In the genomic region with DNA sequence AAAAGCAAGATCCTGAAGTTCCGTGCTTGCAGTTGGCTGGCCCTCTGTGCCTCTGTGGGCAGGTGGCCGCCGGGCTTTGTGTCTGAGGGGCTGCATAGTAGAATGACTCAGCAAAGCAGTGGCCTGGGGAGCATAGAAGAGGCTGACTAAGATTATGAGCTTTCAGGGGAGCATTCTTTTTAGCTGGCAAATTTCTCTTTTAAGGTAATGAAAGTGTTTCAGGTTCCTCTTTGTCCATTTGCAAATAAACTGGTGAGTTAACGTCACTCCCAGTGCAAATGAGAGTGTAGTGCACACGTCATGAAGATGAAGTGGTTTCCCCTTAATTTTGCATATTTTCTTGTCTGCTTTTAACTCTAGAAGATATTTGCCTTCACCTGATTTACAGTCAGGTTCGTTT, we compare ENCODE assay signal across 8 cellular contexts.
DNase-seq lines count a peak whose midpoint lies in the region; ATAC-seq and TF ChIP-seq lines count a peak whose summit lies in the region.

No MANE protein-coding gene starts in this region.

- intact Hi-C loops in activated B cell treated with CpG ODN at 0.5 μM for 24 hours (cut with micrococcal nuclease) = loop anchor here (1.0 to 5.0 kb wide), 6 partner anchors 10 to 542 kb away; partner anchors contain the start of genes BCL2L11 and BUB1

- peaks cover 2% of the 10 kb centered on the region for H3K36me3 Mint-ChIP-seq in activated B cell treated with CpG ODN at 0.5 μM for 24 hours (ENCODE audit: low read depth)
- H3K36me3 Mint-ChIP-seq in endothelial cell (ENCODE audit: low read depth, unreplicated experiment) = peaks cover 14% of the 10 kb centered on the region

- peaks cover 50% of the 10 kb centered on the region for H3K4me1 Mint-ChIP-seq in activated B cell treated with CpG ODN at 0.5 μM for 24 hours
- no peaks in the 10 kb centered on the region for H3K4me1 Mint-ChIP-seq in endothelial cell (ENCODE audit: unreplicated experiment)

- TF ChIP-seq CTCF in GM20000 (IDR thresholded peaks at IDR 0.05; ENCODE audit: extremely low read depth, missing control alignments) (no peak), activated B cell treated with CpG ODN at 0.5 μM for 24 hours (IDR thresholded peaks at IDR 0.05) (no peak), endothelial cell (IDR thresholded peaks at IDR 0.05; ENCODE audit: unreplicated experiment) (no peak)

- peak; percentile 77 for ATAC-seq in HG03196 (IDR thresholded peaks at IDR 0.05; ENCODE audit: unreplicated experiment)
- peak; percentile 70 for ATAC-seq in activated B cell treated with CpG ODN at 0.5 μM for 24 hours (ENCODE audit: low read depth)

- peaks cover 10% of the 10 kb centered on the region for H3K9me3 Mint-ChIP-seq in activated B cell treated with CpG ODN at 0.5 μM for 24 hours
- peaks cover 11% of the 10 kb centered on the region for H3K9me3 Mint-ChIP-seq in endothelial cell (ENCODE audit: unreplicated experiment)

- CTCF ChIA-PET in activated B cell treated with CpG ODN at 0.5 μM for 24 hours (lab: Charles Lee) = interaction anchor here (1.0 to 3.2 kb wide), 5 partner anchors 11 to 99 kb away, joined by 3 to 16 read pairs (median 4); partner anchors contain the start of gene BCL2L11

- POLR2A ChIA-PET in activated B cell treated with CpG ODN at 0.5 μM for 24 hours (lab: Charles Lee) = interaction anchor here (0.5 to 8.2 kb wide), 16 partner anchors 11 to 209 kb away, joined by 3 to 100 read pairs (median 4); partner anchors contain the start of gene BCL2L11

- H3K4me3 Mint-ChIP-seq in activated B cell treated with CpG ODN at 0.5 μM for 24 hours = peak overlapping the region; percentile 52
- no peak overlapping the region for H3K4me3 Mint-ChIP-seq in endothelial cell (ENCODE audit: unreplicated experiment)

- H3K27me3 Mint-ChIP-seq in activated B cell treated with CpG ODN at 0.5 μM for 24 hours (no peaks in the 10 kb centered on the region), endothelial cell (ENCODE audit: unreplicated experiment) (peaks cover 4% of the 10 kb centered on the region)

- peak; percentile 15 for DNase-seq in ELR (ENCODE audit: low read depth)
- DNase-seq in GM20000 (ENCODE audit: low spot score) = peak; percentile 47
- DNase-seq in activated B cell treated with CpG ODN at 0.5 μM for 24 hours = peak; percentile 41
- DNase-seq in endothelial cell (ENCODE audit: low spot score) = no peak
- no peak for DNase-seq in NCI-H2107 treated with DMSO at 0.1 percent for 48 hours (lab: John Stamatoyannopoulos, UW; ENCODE audit: unreplicated experiment)
- DNase-seq in GOT3 (lab: John Stamatoyannopoulos, UW) = no peak
- no peak for DNase-seq in DMS79 (lab: John Stamatoyannopoulos, UW)

- H3K27ac Mint-ChIP-seq in activated B cell treated with CpG ODN at 0.5 μM for 24 hours (peak overlapping the region; percentile 95), endothelial cell (ENCODE audit: unreplicated experiment) (no peak overlapping the region)

Comparison
In these comparisons a context has a peak if more than half of its experiments do, and no peak if none do; other contexts are left out.
1. DNase-seq: peak in ELR (single experiment), GM20000 (single experiment) and activated B cell treated with CpG ODN at 0.5 μM for 24 hours (single experiment); none in endothelial cell (single experiment), NCI-H2107 treated with DMSO at 0.1 percent for 48 hours (single experiment), GOT3 (single experiment) and DMS79 (single experiment).